ENCODE assay signal across 17 cellular contexts in the genomic region with DNA sequence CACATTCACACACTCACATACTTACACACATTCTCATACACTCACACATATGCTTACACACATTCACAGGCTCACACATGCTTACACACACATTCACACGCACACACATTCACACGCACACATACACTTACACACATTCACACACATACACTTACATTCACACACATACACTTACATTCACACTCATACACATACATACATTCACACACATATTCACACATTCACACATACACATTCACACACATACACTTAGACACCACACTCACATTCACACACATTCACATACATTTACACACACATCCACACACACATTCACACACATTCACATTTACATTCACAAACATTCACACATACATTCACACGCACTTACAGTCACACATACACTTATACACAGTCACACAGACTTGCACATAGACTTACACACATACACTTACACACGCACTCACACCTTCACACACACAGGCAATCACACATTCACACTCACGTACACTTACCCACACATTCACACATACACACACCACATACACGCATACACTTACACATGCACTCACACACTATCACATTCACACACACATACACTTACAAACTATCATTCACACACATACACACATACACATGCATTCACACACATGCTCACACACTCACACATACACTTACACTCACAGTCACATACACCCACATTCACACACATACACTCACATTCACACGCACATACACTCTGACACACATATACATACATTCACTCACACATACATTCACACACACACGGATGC. TPM values are rescaled to one million over a fixed set of nuclear protein-coding genes. Genes with fewer than 3 reads are reported as not detected.
DNase-seq lines count a peak whose midpoint lies in the region; ATAC-seq, FAIRE-seq and TF ChIP-seq lines count a peak whose summit lies in the region.
"Had no signal": no experiment of that assay in that cellular context is flagged by ENCODE, and none has a peak within 500 bp of the region (broad histone marks: within the 10 kb centered on the region; RNA-seq: fewer than 3 reads in every experiment).

No MANE protein-coding gene starts in this region.

- H3K9me1 ChIP-seq in IMR-90 (ENCODE audit: insufficient read depth, low read length) (no peaks in the 10 kb centered on the region), K562 (ENCODE audit: control insufficient read depth, insufficient read depth, low read length) (no peaks in the 10 kb centered on the region)

- H2BK5ac ChIP-seq in IMR-90 (ENCODE audit: low read depth, low read length, poor library complexity, severe bottlenecking) = peak overlapping the region; percentile 83

- no peak overlapping the region for H2BK120ac ChIP-seq in IMR-90 (ENCODE audit: low read depth, low read length)

- H4K91ac ChIP-seq in IMR-90 (ENCODE audit: insufficient read depth, low read depth, low read length) = no peak overlapping the region

- no peak for ATAC-seq in HepG2
- ATAC-seq in right lobe of liver = no peak
- ATAC-seq in IMR-90 (ENCODE audit: low read depth) = no peak
- ATAC-seq in K562 = no peak
- no peak for ATAC-seq in GM19463 (IDR thresholded peaks at IDR 0.05; ENCODE audit: unreplicated experiment)
- ATAC-seq: A549, HCT116 had no signal

- no peak overlapping the region for H3K14ac ChIP-seq in IMR-90 (replicated peaks; ENCODE audit: low read depth, low read length)

- H3K79me2 ChIP-seq in HepG2 (ENCODE audit: insufficient read depth, low read length) = no peaks in the 10 kb centered on the region
- H3K79me2 ChIP-seq in K562 (ENCODE audit: control insufficient read depth, insufficient read depth, low read length) = no peaks in the 10 kb centered on the region

- H3K4me2 ChIP-seq in HepG2 (ENCODE audit: low read depth, low read length) (no peak overlapping the region), IMR-90 (ENCODE audit: low read depth, low read length) (no peak overlapping the region), K562 (ENCODE audit: insufficient read depth, low read length) (no peak overlapping the region)
- H3K4me2 ChIP-seq: A549 had no signal

- CTCF ChIA-PET in HepG2 (lab: Yijun Ruan, JAX; ENCODE audit: low intra/inter-chr PET ratio, low total read pairs) (no interaction called here), IMR-90 (lab: Yijun Ruan, JAX) (no interaction called here), K562 (lab: Yijun Ruan, JAX; ENCODE audit: low intra/inter-chr PET ratio) (no interaction called here)

- FAIRE-seq in HepG2 (lab: Jason Lieb, UNC) (no peak), K562 (lab: Jason Lieb, UNC) (peak; percentile 15), urothelium cell line (lab: Jason Lieb, UNC) (peak; percentile 99)
- FAIRE-seq: A549 had no signal

- H2AK5ac ChIP-seq in IMR-90 (ENCODE audit: low read depth, low read length) = peak overlapping the region; percentile 7; the same call in 1 of the 2 replicates

- in situ Hi-C loops in HepG2 (cut with HindIII; ENCODE audit: extremely low pct_ligation_motif_present, low pct_unique_long_range_greater_than_20kb) (loop anchor here (25.0 kb wide), 1 partner anchor 92 kb away; no protein-coding TSS in a partner anchor), IMR-90 (cut with MboI; ENCODE audit: low sequenced_read_pairs) (no loop called here), K562 (cut with MboI) (no loop called here)

- H2AFZ ChIP-seq in HepG2 (ENCODE audit: low read length) = no peak overlapping the region
- no peak overlapping the region for H2AFZ ChIP-seq in IMR-90 (replicated peaks; ENCODE audit: low read length, poor library complexity)
- H2AFZ ChIP-seq in K562 (ENCODE audit: low read depth, low read length) = no peak overlapping the region

- no peak overlapping the region for H3K23ac ChIP-seq in IMR-90 (ENCODE audit: low read depth, low read length)

- H2AK9ac ChIP-seq in IMR-90 (replicated peaks; ENCODE audit: low read depth, low read length, poor library complexity) = no peak overlapping the region

- no peak overlapping the region for H3K18ac ChIP-seq in IMR-90 (ENCODE audit: low read depth, low read length)

- POLR2A ChIA-PET in HepG2 (lab: Yijun Ruan, JAX) (no interaction called here), IMR-90 (lab: Charles Lee; ENCODE audit: unreplicated experiment) (no interaction called here), K562 (lab: Yijun Ruan, JAX) (no interaction called here)

- H4K20me1 ChIP-seq in HepG2 (ENCODE audit: insufficient read depth, low read length) (peaks cover 29% of the 10 kb centered on the region; the same call in 1 of the 2 replicates), IMR-90 (ENCODE audit: insufficient read depth, low read length) (no peaks in the 10 kb centered on the region), K562 (replicated peaks; ENCODE audit: control insufficient read depth, insufficient read depth, low read length) (0 out of 2 replicates have a peak, but pooled peaks cover 4% of the 10 kb centered on the region)

- H3K36me3 ChIP-seq in HepG2 (replicated peaks in 1 of 2; ENCODE audit: control insufficient read depth in 1 of 2, insufficient read depth in 2 of 2, low read length in 2 of 2) = no peaks in the 10 kb centered on the region; a peak in 1 of 5 replicates
- H3K36me3 ChIP-seq in right lobe of liver = no peaks in the 10 kb centered on the region
- H3K36me3 ChIP-seq in IMR-90 (ENCODE audit: control insufficient read depth, insufficient read depth, low read length) = no peaks in the 10 kb centered on the region
- no peaks in the 10 kb centered on the region for H3K36me3 ChIP-seq in K562 (ENCODE audit: control insufficient read depth, insufficient read depth, low read length)
- H3K36me3 ChIP-seq in breast epithelium = no peaks in the 10 kb centered on the region
- H3K36me3 ChIP-seq: SJSA1 had no signal

- H3K27me3 ChIP-seq in HepG2 (ENCODE audit: control insufficient read depth in 1 of 2, insufficient read depth in 2 of 2, low read length in 2 of 2) (no peaks in the 10 kb centered on the region; a peak in 1 of 5 replicates), right lobe of liver (no peaks in the 10 kb centered on the region), IMR-90 (ENCODE audit: control insufficient read depth, insufficient read depth, low read length) (peaks cover 4% of the 10 kb centered on the region; the same call in 1 of the 2 replicates), K562 (ENCODE audit: control insufficient read depth in 2 of 2, insufficient read depth in 2 of 2, low read length in 2 of 2) (peaks cover 31 to 66% of the 10 kb centered on the region in 2 experiments), breast epithelium (no peaks in the 10 kb centered on the region)
- H3K27me3 ChIP-seq: SJSA1 had no signal

- no peak overlapping the region for H3K9ac ChIP-seq in HepG2 (ENCODE audit: insufficient read depth, low read depth, low read length)
- H3K9ac ChIP-seq in IMR-90 (ENCODE audit: low read depth, low read length) = no peak overlapping the region
- H3K9ac ChIP-seq in K562 (ENCODE audit: insufficient read depth in 1 of 2, low read depth in 2 of 2, low read length in 2 of 2) = no peak overlapping the region

- H3K4me1 ChIP-seq in HepG2 (ENCODE audit: insufficient read depth, low read length) (peaks cover 43% of the 10 kb centered on the region), right lobe of liver (peaks cover 0 to 14% (median 7%) of the 10 kb centered on the region in 4 donors), IMR-90 (ENCODE audit: control insufficient read depth, insufficient read depth, low read length) (peaks cover 2% of the 10 kb centered on the region; the same call in 1 of the 2 replicates), K562 (replicated peaks in 1 of 2; ENCODE audit: control insufficient read depth in 2 of 2, insufficient read depth in 2 of 2, low read length in 2 of 2) (peaks cover 9 to 17% of the 10 kb centered on the region in 2 experiments), breast epithelium (peaks cover 0 to 6% of the 10 kb centered on the region in 2 donors)
- H3K4me1 ChIP-seq: A549 had no signal

- no peak for TF ChIP-seq EP300 in HepG2 (IDR thresholded peaks at IDR 0.05; ENCODE audit: low read depth in 2 of 2, low read length in 2 of 2)
- no peak for TF ChIP-seq EP300 in HepG2 (CRISPR knock-in tag; IDR thresholded peaks at IDR 0.05; ENCODE audit: borderline replicate concordance)
- no peak for TF ChIP-seq EP300 in K562 (IDR thresholded peaks at IDR 0.05; ENCODE audit: low read length)

- no peak overlapping the region for H2BK20ac ChIP-seq in IMR-90 (ENCODE audit: low read depth, low read length)

- no peak overlapping the region for H3K4ac ChIP-seq in IMR-90 (ENCODE audit: low read depth, low read length)

- H3K9me3 ChIP-seq in HepG2 (ENCODE audit: low read length) = no peaks in the 10 kb centered on the region
- no peaks in the 10 kb centered on the region for H3K9me3 ChIP-seq in right lobe of liver
- H3K9me3 ChIP-seq in IMR-90 (ENCODE audit: control insufficient read depth, insufficient read depth, low read length) = no peaks in the 10 kb centered on the region
- peaks cover 6% of the 10 kb centered on the region; the same call in 1 of the 2 replicates for H3K9me3 ChIP-seq in K562 (replicated peaks; ENCODE audit: control insufficient read depth, insufficient read depth, low read depth, low read length)
- H3K9me3 ChIP-seq in breast epithelium = no peaks in the 10 kb centered on the region
- H3K9me3 ChIP-seq: A549, SJSA1 had no signal

- no peaks in the 10 kb centered on the region for H3K79me1 ChIP-seq in IMR-90 (ENCODE audit: low read depth in 1 of 2, low read length in 2 of 2)

- H3K4me3 ChIP-seq in HepG2 (replicated peaks in 1 of 3; ENCODE audit: insufficient read depth in 1 of 3, low read depth in 2 of 3, low read length in 3 of 3) (no peak overlapping the region), right lobe of liver (no peak overlapping the region), IMR-90 (ENCODE audit: insufficient read depth, low read depth, low read length) (no peak overlapping the region), K562 (no peak overlapping the region), breast epithelium (no peak overlapping the region)
- H3K4me3 ChIP-seq: A549, SJSA1 had no signal

- H4K5ac ChIP-seq in IMR-90 (ENCODE audit: low read depth, low read length) = no peak overlapping the region

- BruUV-seq in HepG2 (replicated peaks; lab: Mats Ljungman, UMichigan) = no TSS peak
- BruUV-seq in IMR-90 (replicated peaks; lab: Mats Ljungman, UMichigan) = no TSS peak
- BruUV-seq in K562 (replicated peaks; lab: Mats Ljungman, UMichigan) = no TSS peak

- TF ChIP-seq POLR2A in HepG2 (IDR thresholded peaks at IDR 0.05; ENCODE audit: insufficient read depth in 1 of 2, low read depth in 2 of 2, low read length in 2 of 2) = no peak
- TF ChIP-seq POLR2A in right lobe of liver (IDR thresholded peaks at IDR 0.05) = no peak
- TF ChIP-seq POLR2A in IMR-90 (IDR thresholded peaks at IDR 0.05; ENCODE audit: low read depth, low read length) = no peak
- TF ChIP-seq POLR2A in K562 (conservative IDR thresholded peaks at IDR 0.05) = no peak
- no peak for TF ChIP-seq POLR2A in breast epithelium (IDR thresholded peaks at IDR 0.05)

- no peak for TF ChIP-seq RAD21 in HepG2 (CRISPR knock-in tag; IDR thresholded peaks at IDR 0.05)
- no peak for TF ChIP-seq RAD21 in IMR-90 (IDR thresholded peaks at IDR 0.05; ENCODE audit: low read length)
- no peak for TF ChIP-seq RAD21 in K562 (CRISPR knock-in tag; conservative IDR thresholded peaks at IDR 0.05 in 1 of 2, IDR thresholded peaks at IDR 0.05 in 1 of 2)

- TF ChIP-seq CTCF in HepG2 (CRISPR knock-in tag; IDR thresholded peaks at IDR 0.05) = no peak
- no peak for TF ChIP-seq CTCF in right lobe of liver (IDR thresholded peaks at IDR 0.05)
- TF ChIP-seq CTCF in IMR-90 (conservative IDR thresholded peaks at IDR 0.05; ENCODE audit: low read depth, low read length) = no peak
- TF ChIP-seq CTCF in K562 (IDR thresholded peaks at IDR 0.05 in 2 of 3, conservative IDR thresholded peaks at IDR 0.05 in 1 of 3; ENCODE audit: insufficient read depth in 2 of 3, low read depth in 1 of 3, low read length in 3 of 3) = no peak
- TF ChIP-seq CTCF in breast epithelium (IDR thresholded peaks at IDR 0.05) = no peak

- no peak for DNase-seq in HepG2 (ENCODE audit: low spot score)
- DNase-seq in right lobe of liver = no peak
- DNase-seq in IMR-90 = no peak
- no peak for DNase-seq in K562 (ENCODE audit: extremely low read depth in 1 of 4, low spot score in 3 of 4)
- no peak for DNase-seq in urothelium cell line (ENCODE audit: low spot score)
- no peak for DNase-seq in NCI-H2081 treated with DMSO at 0.1 percent for 48 hours (lab: John Stamatoyannopoulos, UW)
- DNase-seq in breast epithelium (ENCODE audit: low spot score in 2 of 2) = no peak
- DNase-seq: Caco-2, NCI-H187, NCI-H446 treated with DMSO at 0.1 percent for 48 hours, NCI-H748 treated with DMSO at 0.1 percent for 48 hours, RPMI8226, SW 1271 had no signal

- no peak overlapping the region for H2BK15ac ChIP-seq in IMR-90 (ENCODE audit: low read depth, low read length)

- H3K56ac ChIP-seq in IMR-90 (ENCODE audit: extremely low read depth, insufficient read depth, low read length) = no peak overlapping the region

- no peak overlapping the region for H4K8ac ChIP-seq in IMR-90 (ENCODE audit: low read depth in 2 of 2, low read length in 2 of 2)

- dilution Hi-C loops in IMR-90 (cut with HindIII; ENCODE audit: low sequenced_read_pairs, unreplicated experiment) = no loop called here

- H3K27ac ChIP-seq in HepG2 (ENCODE audit: extremely low read length, insufficient read depth, low read length) (no peak overlapping the region), right lobe of liver (no peak overlapping the region), IMR-90 (ENCODE audit: insufficient read depth, low read length) (no peak overlapping the region), K562 (ENCODE audit: extremely low read depth, low read depth, low read length) (no peak overlapping the region), breast epithelium (no peak overlapping the region)
- H3K27ac ChIP-seq: A549, SJSA1 had no signal

- intact Hi-C loops in HepG2 (cut with micrococcal nuclease; ENCODE audit: unreplicated experiment) (no loop called here), right lobe of liver (cut with DNase I) (no loop called here), IMR-90 (cut with micrococcal nuclease) (no loop called here), K562 (cut with micrococcal nuclease) (no loop called here), breast epithelium (cut with DNase I; ENCODE audit: low total_unique reads) (no loop called here)

- 63% methylated on average over 8 of the region's 8 CpGs for WGBS in HepG2 (ENCODE audit: low lambda C conversion rate)
- 88% methylated on average over 8 of the region's 8 CpGs for WGBS in right lobe of liver (ENCODE audit: insufficient coverage, low coverage, low lambda C conversion rate, missing lambda C conversion rate)
- 75 to 100% methylated on average over 3 to 7 of the region's 8 CpGs for WGBS in IMR-90 (ENCODE audit: extremely low coverage in 2 of 2, insufficient read length in 1 of 2), 2 experiments
- WGBS in K562 (ENCODE audit: insufficient coverage, low coverage, missing lambda C conversion rate) = 9% methylated on average over 8 of the region's 8 CpGs

RNA-seq across cellular contexts. Expression of gene PDE9A, which starts 16.8 kb away (rescaled TPM):
- 4.3 and 4.6 TPM in 2 replicates for total RNA-seq in HepG2 (2016; rRNA removed; fragmentation: Illumina TruSeq; extraction: Trizol)
- total RNA-seq in HepG2 (2016; cell fraction: cytosol; rRNA removed; fragmentation: Illumina TruSeq; extraction: Trizol; ENCODE audit: low read depth) = 5.9 and 7.3 TPM in 2 replicates
- 4.1 and 4.3 TPM in 2 replicates for total RNA-seq in HepG2 (2016; cell fraction: insoluble cytoplasmic fraction; rRNA removed; fragmentation: Illumina TruSeq; extraction: Trizol)
- 9.6 TPM in 2 replicates for total RNA-seq in HepG2 (2016; cell fraction: membrane; rRNA removed; fragmentation: Illumina TruSeq; extraction: Trizol)
- total RNA-seq in HepG2 (2016; cell fraction: nucleus; rRNA removed; fragmentation: Illumina TruSeq; extraction: Trizol) = 4.2 and 5.2 TPM in 2 replicates
- polyA plus RNA-seq in HepG2 (2011; rRNA removed) = 19.7 and 22.9 TPM in 2 replicates
- 16.4 and 19.0 TPM in 2 replicates for polyA plus RNA-seq in HepG2 (2011; cell fraction: cytosol; rRNA removed)
- 25.1 and 25.6 TPM in 2 replicates for polyA plus RNA-seq in HepG2 (2011; cell fraction: nucleus; rRNA removed)
- polyA plus RNA-seq in HepG2 (2012) = 15.9 and 16.0 TPM in 2 replicates
- polyA plus RNA-seq in HepG2 (2016; cell fraction: cytosol; fragmentation: Illumina TruSeq; extraction: Trizol; ENCODE audit: low read depth) = 12.4 and 13.6 TPM in 2 replicates
- polyA plus RNA-seq in HepG2 (2016; cell fraction: insoluble cytoplasmic fraction; fragmentation: Illumina TruSeq; extraction: Trizol; ENCODE audit: low read depth) = 5.4 and 7.7 TPM in 2 replicates
- 12.9 and 13.7 TPM in 2 replicates for polyA plus RNA-seq in HepG2 (2016; cell fraction: membrane; fragmentation: Illumina TruSeq; extraction: Trizol; ENCODE audit: low read depth)
- polyA plus RNA-seq in HepG2 (2016; cell fraction: nucleus; fragmentation: Illumina TruSeq; extraction: Trizol; ENCODE audit: insufficient read depth, low read depth) = 8.9 TPM in 2 replicates
- polyA minus RNA-seq in HepG2 (2011; rRNA and poly(A)+ RNA removed; ENCODE audit: low replicate concordance) = 6.1 and 18.8 TPM in 2 replicates
- 10.6 and 12.7 TPM in 2 replicates for polyA minus RNA-seq in HepG2 (2011; cell fraction: cytosol; rRNA and poly(A)+ RNA removed)
- 10.4 and 11.6 TPM in 2 replicates for polyA minus RNA-seq in HepG2 (2011; cell fraction: nucleus; rRNA and poly(A)+ RNA removed)
- total RNA-seq in right lobe of liver = 1 to 10 TPM; 1.1 to 5.9 (median 3.3) TPM
- total RNA-seq in IMR-90 (2012; rRNA removed) = 0.56 and 0.90 TPM in 2 replicates
- 0.89 and 1.1 TPM in 2 replicates for polyA plus RNA-seq in IMR-90 (2012; rRNA removed)
- polyA plus RNA-seq in IMR-90 (2012; cell fraction: cytosol; rRNA removed) = 0.63 and 1.4 TPM in 2 replicates
- polyA plus RNA-seq in IMR-90 (2012; cell fraction: nucleus; rRNA removed; ENCODE audit: low replicate concordance) = 0.84 and 1.3 TPM in 2 replicates
- 0.12 and 0.63 TPM in 2 replicates for total RNA-seq in K562 (2011; cell fraction: chromatin; rRNA removed; ENCODE audit: low replicate concordance)
- 0.92 TPM in 1 of 2 replicates, not detected in the other for total RNA-seq in K562 (2011; cell fraction: nucleolus; rRNA removed)
- total RNA-seq in K562 (2011; cell fraction: nucleoplasm; rRNA removed) = not detected in 2 replicates
- not detected in 2 replicates for total RNA-seq in K562 (2014; rRNA removed)
- total RNA-seq in K562 (2014; rRNA removed; fragmentation: Illumina TruSeq; extraction: Trizol) = not detected in 2 replicates
- not detected in 2 replicates for total RNA-seq in K562 (2015; rRNA removed; fragmentation: Illumina TruSeq; extraction: Trizol)
- 0.27 TPM in 1 of 2 replicates, not detected in the other for total RNA-seq in K562 (2021)
- polyA plus RNA-seq in K562 (2011; rRNA removed) = 0.07 TPM in 1 of 2 replicates, not detected in the other
- 0.13 TPM in 1 of 2 replicates, not detected in the other for polyA plus RNA-seq in K562 (2011; cell fraction: cytosol; rRNA removed)
- 0.15 TPM in 1 of 2 replicates, not detected in the other for polyA plus RNA-seq in K562 (2011; cell fraction: nucleus; rRNA removed)
- polyA plus RNA-seq in K562 (2012) = not detected in 2 replicates
- not detected in 2 replicates for polyA plus RNA-seq in K562 (2014; fragmentation: Illumina TruSeq; extraction: Trizol)
- not detected for polyA plus RNA-seq in K562 (2014; fragmentation: Nextera tagmentation; extraction: Ambion mirVana)
- not detected in 2 replicates for polyA plus RNA-seq in K562 (2014; rRNA removed)
- polyA minus RNA-seq in K562 (2011; rRNA and poly(A)+ RNA removed) = not detected in 2 replicates
- not detected in 2 replicates for polyA minus RNA-seq in K562 (2011; cell fraction: cytosol; rRNA and poly(A)+ RNA removed)
- polyA minus RNA-seq in K562 (2011; cell fraction: nucleus; rRNA and poly(A)+ RNA removed) = not detected in 2 replicates
- 10 to 100 TPM in 2 of 3 donors, 1 to 10 TPM in 1; 3.0 to 14.7 (median 10.5) TPM for total RNA-seq in breast epithelium

Comparison
In these comparisons a context has a peak if more than half of its experiments do, and no peak if none do; other contexts are left out.
1. Of the 241 proteins assayed by ChIP-seq in both HepG2 and K562: peak only in HepG2: FOXK2 and PHB2; only in K562: ARID2, EHMT2, ELF4, HBP1, PHF20, ZBTB2 and 2 more; in both: ZBTB43; in neither: 225; mixed calls (peak in some experiments, not most) for 5.